In genomic region chr6:87210979-87211378, GRCh38 we compare ENCODE assay signal across 8 cellular contexts. TPM values are rescaled to one million over a fixed set of nuclear protein-coding genes. Genes with fewer than 3 reads are reported as not detected.
DNase-seq lines count a peak whose midpoint lies in the region; ATAC-seq lines count a peak whose summit lies in the region.
"Had no signal": no experiment of that assay in that cellular context is flagged by ENCODE, and none has a peak within 500 bp of the region (broad histone marks: within the 10 kb centered on the region; RNA-seq: fewer than 3 reads in every experiment).

No MANE protein-coding gene starts in this region.

- DNase-seq in myocyte (ENCODE audit: low read depth) (peak; percentile 37), foreskin melanocyte (no peak), HUDEP-2 (lab: John Stamatoyannopoulos, UW; ENCODE audit: unreplicated experiment in 76 of 76) (no peak), NCI-H1436 treated with DMSO at 0.1 percent for 48 hours (lab: John Stamatoyannopoulos, UW) (no peak)
- DNase-seq: NCI-H1092 treated with DMSO at 0.1 percent for 48 hours had no signal

- peak; percentile 100 for ATAC-seq in GM18873 (IDR thresholded peaks at IDR 0.05; ENCODE audit: low FRiP score, unreplicated experiment)
- peak; percentile 91 for ATAC-seq in GM21576 (IDR thresholded peaks at IDR 0.05; ENCODE audit: unreplicated experiment)
- ATAC-seq in HG03439 (IDR thresholded peaks at IDR 0.05; ENCODE audit: unreplicated experiment), result peak; percentile 96

RNA-seq across cellular contexts. Expression of gene ZNF292, which starts 55.6 kb away (rescaled TPM):
- total RNA-seq in myocyte, result 17.2 and 21.5 TPM in 2 replicates
- polyA plus RNA-seq in myocyte (2012), result 5.3 TPM
